ENCODE assay signal across 8 cellular contexts in genomic region chr7:37448057-37448636, GRCh38. TPM values are rescaled to one million over a fixed set of nuclear protein-coding genes. Genes with fewer than 3 reads are reported as not detected.
A peak's percentile ranks its signal among the peaks of the same experiment; 100 is the strongest.
DNase-seq lines count a peak whose midpoint lies in the region; ATAC-seq, FAIRE-seq and TF ChIP-seq lines count a peak whose summit lies in the region.

No MANE protein-coding gene starts in this region.

- intact Hi-C loops in CD4-positive, alpha-beta memory T cell (cut with micrococcal nuclease), result loop anchor here (1.0 to 5.0 kb wide), 7 partner anchors 15 to 726 kb away; partner anchors contain the start of gene AOAH

- peak; percentile 18 for ATAC-seq in GM21423 (IDR thresholded peaks at IDR 0.05; ENCODE audit: unreplicated experiment)

- FAIRE-seq in astrocyte (lab: Jason Lieb, UNC), result no peak

- TF ChIP-seq CTCF in MM.1S (IDR thresholded peaks at IDR 0.05; ENCODE audit: low read length), result no peak
- no peak for TF ChIP-seq CTCF in astrocyte (IDR thresholded peaks at IDR 0.05; ENCODE audit: insufficient read depth, low read depth, low read length)

- no peaks in the 10 kb centered on the region for H3K9me2 ChIP-seq in MM.1S (replicated peaks; ENCODE audit: insufficient read depth, low read length)

- H3K79me2 ChIP-seq in MM.1S (ENCODE audit: low read length), result no peaks in the 10 kb centered on the region
- H3K79me2 ChIP-seq in astrocyte (ENCODE audit: insufficient read depth, low read length), result no peaks in the 10 kb centered on the region

- H3K9me3 Mint-ChIP-seq in CD4-positive, alpha-beta memory T cell, result peaks cover 0 to 13% (median 3%) of the 10 kb centered on the region in 8 donors
- no peaks in the 10 kb centered on the region for H3K9me3 Mint-ChIP-seq in astrocyte (ENCODE audit: unreplicated experiment)

- H3K4me3 Mint-ChIP-seq in CD4-positive, alpha-beta memory T cell, result peak overlapping the region; percentile 96 to 99 (median 98)
- peak overlapping the region; percentile 89 for H3K4me3 Mint-ChIP-seq in astrocyte (ENCODE audit: unreplicated experiment)

- peak overlapping the region; percentile 85 for H3K27ac ChIP-seq in CD4-positive, alpha-beta memory T cell (ENCODE audit: low read depth, low read length)
- peak overlapping the region; percentile 37; the same call in 1 of the 2 replicates for H3K27ac ChIP-seq in MM.1S (ENCODE audit: low read length)
- H3K27ac ChIP-seq in astrocyte (ENCODE audit: low read depth, low read length), result no peak overlapping the region
- no peak overlapping the region for H3K27ac ChIP-seq in iPS-20b (ENCODE audit: low read length)

- H3K4me3 ChIP-seq in CD4-positive, alpha-beta memory T cell (ENCODE audit: low read length in 2 of 2), result peak overlapping the region; percentile 31 to 78
- peak overlapping the region; percentile 84 for H3K4me3 ChIP-seq in MM.1S (ENCODE audit: low read length)
- peak overlapping the region; percentile 44 for H3K4me3 ChIP-seq in astrocyte (ENCODE audit: insufficient read depth, low read depth, low read length)
- peak overlapping the region; percentile 73 for H3K4me3 ChIP-seq in iPS-20b (ENCODE audit: low read length)

- peaks cover 8 to 33% of the 10 kb centered on the region in 2 donors for H3K36me3 Mint-ChIP-seq in CD4-positive, alpha-beta memory T cell
- no peaks in the 10 kb centered on the region for H3K36me3 Mint-ChIP-seq in astrocyte (ENCODE audit: low read depth, unreplicated experiment)

- H3K36me3 ChIP-seq in CD4-positive, alpha-beta memory T cell (ENCODE audit: insufficient read depth, low read length), result no peaks in the 10 kb centered on the region
- H3K36me3 ChIP-seq in MM.1S (replicated peaks; ENCODE audit: insufficient read depth, low read length) (no peaks in the 10 kb centered on the region), astrocyte (ENCODE audit: insufficient read depth, low read length) (no peaks in the 10 kb centered on the region), iPS-20b (ENCODE audit: insufficient read depth, low read depth, low read length) (no peaks in the 10 kb centered on the region)

- H3F3A ChIP-seq in MM.1S (ENCODE audit: insufficient read depth, low read length), result peaks cover 11% of the 10 kb centered on the region; the same call in 1 of the 2 replicates

- POLR2A ChIA-PET in CD4-positive, alpha-beta memory T cell (lab: Charles Lee; ENCODE audit: partially characterized antibody), result interaction anchor here (0.6 to 7.3 kb wide), 38 partner anchors 8 to 1647 kb away, joined by 3 to 123 read pairs (median 4); partner anchors contain the start of gene SEPTIN7

- H2AFZ ChIP-seq in MM.1S (ENCODE audit: low read length) (peak overlapping the region; percentile 63), astrocyte (ENCODE audit: low read depth, low read length) (peak overlapping the region; percentile 83)

- CTCF ChIA-PET in CD4-positive, alpha-beta memory T cell (lab: Charles Lee; ENCODE audit: partially characterized antibody), result interaction anchor here (0.8 to 6.9 kb wide), 21 partner anchors 8 to 214 kb away, joined by 3 to 76 read pairs (median 5); no protein-coding TSS in a partner anchor

- peak overlapping the region; percentile 97 to 100 (median 99) for H3K27ac Mint-ChIP-seq in CD4-positive, alpha-beta memory T cell
- H3K27ac Mint-ChIP-seq in astrocyte (ENCODE audit: unreplicated experiment), result no peak overlapping the region

- no peak for DNase-seq in CD4-positive, alpha-beta memory T cell
- DNase-seq in MM.1S (peak; percentile 26), astrocyte (ENCODE audit: low read depth) (no peak), NCI-H2081 (lab: John Stamatoyannopoulos, UW) (no peak), SKM-1 (lab: John Stamatoyannopoulos, UW; ENCODE audit: unreplicated experiment) (no peak)
- DNase-seq in stimulated activated CD4-positive, alpha-beta T cell treated with anti-CD3 and anti-CD28 coated beads, Interleukin-2, amount 100 ng/mL, for 4 hours (ENCODE audit: low read depth), result peak; percentile 44

- no peaks in the 10 kb centered on the region for H3K9me3 ChIP-seq in CD4-positive, alpha-beta memory T cell (ENCODE audit: control insufficient read depth in 1 of 2, low read length in 2 of 2)
- H3K9me3 ChIP-seq in MM.1S (replicated peaks; ENCODE audit: insufficient read depth, low read length) (no peaks in the 10 kb centered on the region), astrocyte (ENCODE audit: insufficient read depth, low read depth, low read length) (no peaks in the 10 kb centered on the region), iPS-20b (ENCODE audit: insufficient read depth, low read depth, low read length) (no peaks in the 10 kb centered on the region)

- peak overlapping the region; percentile 56 for H3K9ac ChIP-seq in MM.1S (ENCODE audit: low read length)
- H3K9ac ChIP-seq in astrocyte (ENCODE audit: low read length), result no peak overlapping the region
- peak overlapping the region; percentile 58; the same call in 1 of the 2 replicates for H3K9ac ChIP-seq in iPS-20b (ENCODE audit: low read depth, low read length)

- H3K4me2 ChIP-seq in MM.1S (ENCODE audit: low read depth, low read length), result peak overlapping the region; percentile 88
- peak overlapping the region; percentile 85 for H3K4me2 ChIP-seq in astrocyte (ENCODE audit: low read length)

- H3K27me3 ChIP-seq in CD4-positive, alpha-beta memory T cell (ENCODE audit: insufficient read depth, low read length), result no peaks in the 10 kb centered on the region
- no peaks in the 10 kb centered on the region for H3K27me3 ChIP-seq in MM.1S (replicated peaks; ENCODE audit: insufficient read depth, low read length)
- peaks cover 15% of the 10 kb centered on the region for H3K27me3 ChIP-seq in astrocyte (ENCODE audit: insufficient read depth, low read length)
- H3K27me3 ChIP-seq in iPS-20b (ENCODE audit: insufficient read depth, low read length), result peaks cover 38% of the 10 kb centered on the region

- peaks cover 2 to 3% of the 10 kb centered on the region in 2 donors for H3K27me3 Mint-ChIP-seq in CD4-positive, alpha-beta memory T cell
- peaks cover 12% of the 10 kb centered on the region for H3K27me3 Mint-ChIP-seq in astrocyte (ENCODE audit: low read depth, unreplicated experiment)

- peaks cover 50% of the 10 kb centered on the region for H3K4me1 ChIP-seq in CD4-positive, alpha-beta memory T cell (ENCODE audit: insufficient read depth, low read length)
- H3K4me1 ChIP-seq in MM.1S (ENCODE audit: low read length), result no peaks in the 10 kb centered on the region; the same call in 1 of the 2 replicates
- H3K4me1 ChIP-seq in astrocyte (ENCODE audit: insufficient read depth, low read length), result peaks cover 4% of the 10 kb centered on the region
- peaks cover 17% of the 10 kb centered on the region; the same call in 1 of the 2 replicates for H3K4me1 ChIP-seq in iPS-20b (ENCODE audit: insufficient read depth, low read length)

- H4K20me1 ChIP-seq in MM.1S (ENCODE audit: insufficient read depth, low read length) (no peaks in the 10 kb centered on the region), astrocyte (ENCODE audit: insufficient read depth, low read length) (no peaks in the 10 kb centered on the region)

- H3K4me1 Mint-ChIP-seq in CD4-positive, alpha-beta memory T cell, result peaks cover 40 to 69% (median 55%) of the 10 kb centered on the region in 4 donors
- peaks cover 11% of the 10 kb centered on the region for H3K4me1 Mint-ChIP-seq in astrocyte (ENCODE audit: low read depth, unreplicated experiment)

RNA-seq across cellular contexts. Expression of gene ELMO1, which starts 0.5 kb away (rescaled TPM):
- total RNA-seq in CD4-positive, alpha-beta memory T cell, result 100 to 1,000 TPM; 123 to 131 TPM
- 10 to 100 TPM; 45.1 to 99.4 TPM for polyA plus RNA-seq in CD4-positive, alpha-beta memory T cell
- total RNA-seq in astrocyte, result 17.8 and 20.4 TPM in 2 replicates

Comparison
In these comparisons a context has a peak if more than half of its experiments do, and no peak if none do; other contexts are left out.
1. DNase-seq: peak in MM.1S (single experiment) and stimulated activated CD4-positive, alpha-beta T cell treated with anti-CD3 and anti-CD28 coated beads, Interleukin-2, amount 100 ng/mL, for 4 hours (single experiment); none in CD4-positive, alpha-beta memory T cell (0 of 5), astrocyte (single experiment), NCI-H2081 (0 of 2) and SKM-1 (single experiment).
2. H3K27ac ChIP-seq: peak in CD4-positive, alpha-beta memory T cell (single experiment) and MM.1S (single experiment); none in astrocyte (single experiment) and iPS-20b (single experiment).
3. Peak in every context shown above with its lines, with median percentiles within 50 percentile points of each other: H3K4me3 ChIP-seq.